In genomic region chr1:162193815-162194214, GRCh38 we compare ENCODE assay signal across 18 cellular contexts.
A peak's percentile ranks its signal among the peaks of the same experiment; 100 is the strongest.
DNase-seq lines count a peak whose midpoint lies in the region; ATAC-seq and TF ChIP-seq lines count a peak whose summit lies in the region.
"Had no signal": no experiment of that assay in that cellular context is flagged by ENCODE, and none has a peak within 500 bp of the region (broad histone marks: within the 10 kb centered on the region; RNA-seq: fewer than 3 reads in every experiment).

No MANE protein-coding gene starts in this region.

- no peak for ATAC-seq in HG03520 (IDR thresholded peaks at IDR 0.05; ENCODE audit: unreplicated experiment)
- ATAC-seq in HG03280 (IDR thresholded peaks at IDR 0.05; ENCODE audit: unreplicated experiment): no peak
- ATAC-seq: T-cell had no signal

- 68 to 71% methylated on average over 3 of the region's 3 CpGs for WGBS in mesodermal cell (ENCODE audit: insufficient coverage in 2 of 2), 2 experiments
- WGBS in adrenal gland, 4 donors: 68 to 72% (median 70%) methylated on average over 3 of the region's 3 CpGs
- WGBS in mammary epithelial cell (ENCODE audit: low coverage, missing lambda C conversion rate): 98% methylated on average over 3 of the region's 3 CpGs

- no peak overlapping the region for H2AFZ ChIP-seq in mammary epithelial cell (ENCODE audit: low read depth, low read length)
- H2AFZ ChIP-seq: PC-9 had no signal

- no peak overlapping the region for H3K4me2 ChIP-seq in mammary epithelial cell (ENCODE audit: insufficient read depth, low read depth, low read length)
- H3K4me2 ChIP-seq: PC-9 had no signal

- no peak for TF ChIP-seq CTCF in WERI-Rb-1 (IDR thresholded peaks at IDR 0.05; ENCODE audit: low read depth, low read length)
- TF ChIP-seq CTCF in adrenal gland (IDR thresholded peaks at IDR 0.05): no peak
- TF ChIP-seq CTCF in mammary epithelial cell (conservative IDR thresholded peaks at IDR 0.05 in 1 of 2, IDR thresholded peaks at IDR 0.05 in 1 of 2; ENCODE audit: extremely low read depth in 1 of 2, insufficient read depth in 1 of 2, low read depth in 1 of 2, low read length in 2 of 2): no peak

- H3K27me3 ChIP-seq in WERI-Rb-1 (ENCODE audit: insufficient read depth, low read depth, severe bottlenecking) (no peaks in the 10 kb centered on the region), adrenal gland (no peaks in the 10 kb centered on the region), mammary epithelial cell (ENCODE audit: insufficient read depth, low read length) (no peaks in the 10 kb centered on the region)
- H3K27me3 ChIP-seq: BLaER1, uterus had no signal

- DNase-seq in DMS153 (lab: John Stamatoyannopoulos, UW): peak; percentile 37
- DNase-seq in NCI-H187 treated with DMSO at 0.1 percent for 48 hours (lab: John Stamatoyannopoulos, UW): peak; percentile 55
- DNase-seq in WERI-Rb-1: peak; percentile 96
- no peak for DNase-seq in adrenal gland
- no peak for DNase-seq in mammary epithelial cell
- DNase-seq: activated naive CD8-positive, alpha-beta T cell treated with anti-CD3 and anti-CD28 coated beads, Interleukin-2, amount 10 ng/mL, durations not matched to agents 7 days and 5 days; cerebellar nuclear complex; GF-D8; IMR-90; NCI-H1436 treated with DMSO at 0.1 percent for 48 hours; PC-9; stimulated activated naive CD4-positive, alpha-beta T cell; T-cell; uterus had no signal

- dilution Hi-C loops in mammary epithelial cell (cut with HindIII; ENCODE audit: low sequenced_read_pairs): no loop called here

- no peak for TF ChIP-seq POLR2A in adrenal gland (IDR thresholded peaks at IDR 0.05)

- H3K9ac ChIP-seq in mammary epithelial cell (ENCODE audit: insufficient read depth, low read length): no peak overlapping the region
- H3K9ac ChIP-seq: BLaER1 had no signal

- no peaks in the 10 kb centered on the region for H3K79me2 ChIP-seq in mammary epithelial cell (ENCODE audit: insufficient read depth, low read length)

- no peaks in the 10 kb centered on the region for H4K20me1 ChIP-seq in mammary epithelial cell (ENCODE audit: insufficient read depth, low read length)
- H4K20me1 ChIP-seq: BLaER1 had no signal

- no peaks in the 10 kb centered on the region for H3K36me3 ChIP-seq in WERI-Rb-1
- H3K36me3 ChIP-seq in mesodermal cell (ENCODE audit: control insufficient read depth, insufficient read depth, low read length): no peaks in the 10 kb centered on the region
- H3K36me3 ChIP-seq in adrenal gland (replicated peaks in 1 of 2): no peaks in the 10 kb centered on the region
- H3K36me3 ChIP-seq in mammary epithelial cell (ENCODE audit: insufficient read depth, low read length): no peaks in the 10 kb centered on the region
- H3K36me3 ChIP-seq: BLaER1, uterus had no signal

- no TSS peak for BruUV-seq in mammary epithelial cell (replicated peaks; lab: Mats Ljungman, UMichigan)

- H3K27ac ChIP-seq in WERI-Rb-1 (peak overlapping the region; percentile 91), mesodermal cell (ENCODE audit: low read depth, low read length, severe bottlenecking) (peak overlapping the region; percentile 52), adrenal gland (no peak overlapping the region), mammary epithelial cell (ENCODE audit: insufficient read depth, low read depth, low read length) (no peak overlapping the region)
- H3K27ac ChIP-seq: BLaER1, PC-9, uterus had no signal

- peaks cover 47% of the 10 kb centered on the region for H3K4me1 ChIP-seq in mesodermal cell (ENCODE audit: control insufficient read depth, insufficient read depth, low read length, poor library complexity, severe bottlenecking)
- peaks cover 12% of the 10 kb centered on the region in 2 donors for H3K4me1 ChIP-seq in adrenal gland (replicated peaks in 1 of 2)
- no peaks in the 10 kb centered on the region for H3K4me1 ChIP-seq in mammary epithelial cell (ENCODE audit: insufficient read depth, low read length)
- H3K4me1 ChIP-seq: uterus had no signal

- H3K9me3 ChIP-seq in WERI-Rb-1 (ENCODE audit: severe bottlenecking): no peaks in the 10 kb centered on the region
- no peaks in the 10 kb centered on the region for H3K9me3 ChIP-seq in mesodermal cell (ENCODE audit: control insufficient read depth, low read length)
- H3K9me3 ChIP-seq in adrenal gland (replicated peaks in 1 of 3): no peaks in the 10 kb centered on the region
- no peaks in the 10 kb centered on the region for H3K9me3 ChIP-seq in mammary epithelial cell (replicated peaks; ENCODE audit: insufficient read depth, low read length)
- H3K9me3 ChIP-seq: BLaER1, uterus had no signal

- peak overlapping the region; percentile 27 for H3K4me3 ChIP-seq in WERI-Rb-1 (ENCODE audit: low read depth, low read length)
- no peak overlapping the region for H3K4me3 ChIP-seq in mesodermal cell (ENCODE audit: extremely low read depth, insufficient read depth, low read length, poor library complexity, severe bottlenecking)
- no peak overlapping the region for H3K4me3 ChIP-seq in adrenal gland
- no peak overlapping the region for H3K4me3 ChIP-seq in mammary epithelial cell (replicated peaks in 1 of 3; ENCODE audit: insufficient read depth in 1 of 3, low read depth in 2 of 3, low read length in 3 of 3)
- H3K4me3 ChIP-seq: BLaER1, PC-9, uterus had no signal

- in situ Hi-C loops in mammary epithelial cell (cut with MboI; ENCODE audit: low sequenced_read_pairs in 2 of 2): no loop called here

- CTCF ChIA-PET in mammary epithelial cell (lab: Charles Lee; ENCODE audit: low non-redundant PET): no interaction called here

- intact Hi-C loops in adrenal gland (cut with DNase I): no loop called here
- intact Hi-C loops in mammary epithelial cell (cut with micrococcal nuclease): no loop called here

Comparison
In these comparisons a context has a peak if more than half of its experiments do, and no peak if none do; other contexts are left out.
1. DNase-seq: peak in DMS153 (single experiment), NCI-H187 treated with DMSO at 0.1 percent for 48 hours (single experiment) and WERI-Rb-1 (single experiment); none in adrenal gland (0 of 7) and mammary epithelial cell (single experiment).
2. H3K27ac ChIP-seq: peak in WERI-Rb-1 (single experiment) and mesodermal cell (single experiment); none in adrenal gland (0 of 5) and mammary epithelial cell (single experiment).